In the genomic region with DNA sequence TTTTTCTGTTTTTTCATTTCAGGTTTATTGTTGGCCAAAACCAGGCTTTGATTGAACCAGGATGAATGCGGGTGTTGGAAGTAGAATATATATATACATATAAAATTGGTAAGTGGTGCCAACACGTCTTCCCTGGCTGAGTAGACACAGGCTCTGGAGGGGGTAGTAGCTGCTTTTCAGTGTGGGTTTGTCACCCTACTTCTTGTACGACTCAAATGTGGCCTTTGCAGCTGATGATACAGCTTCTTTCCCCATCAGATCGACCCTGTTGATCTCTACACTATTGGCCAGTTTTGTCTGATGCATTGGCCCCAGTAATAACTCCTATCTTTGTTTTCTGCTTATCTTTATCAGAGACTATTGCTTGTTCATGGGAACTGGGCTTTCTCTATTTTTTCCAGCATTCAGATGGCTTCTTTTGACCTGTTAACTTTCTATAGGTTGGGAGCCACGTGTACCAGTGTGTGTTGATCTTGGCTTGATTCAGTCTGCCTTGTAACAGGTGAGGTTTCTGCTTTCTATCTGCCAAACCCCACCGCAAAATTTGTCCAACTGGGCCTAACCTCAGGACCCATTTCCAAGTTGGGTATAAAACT, we compare ENCODE assay signal across 1 cellular context.
TF ChIP-seq lines count a peak whose summit lies in the region.

No MANE protein-coding gene starts in this region.

TF ChIP-seq in HepG2, 621 proteins besides CTCF, POLR2A, EP300 and RAD21 (continued from another document):
- TF ChIP-seq PATZ1 (CRISPR knock-in tag; IDR thresholded peaks at IDR 0.05) = 0 out of 2 replicates have a peak, but pooled peaks have one; percentile 4
- TF ChIP-seq ZNF180 (CRISPR knock-in tag; IDR thresholded peaks at IDR 0.05; ENCODE audit: borderline replicate concordance, low read depth) = no peak
- TF ChIP-seq, protein P1, sequence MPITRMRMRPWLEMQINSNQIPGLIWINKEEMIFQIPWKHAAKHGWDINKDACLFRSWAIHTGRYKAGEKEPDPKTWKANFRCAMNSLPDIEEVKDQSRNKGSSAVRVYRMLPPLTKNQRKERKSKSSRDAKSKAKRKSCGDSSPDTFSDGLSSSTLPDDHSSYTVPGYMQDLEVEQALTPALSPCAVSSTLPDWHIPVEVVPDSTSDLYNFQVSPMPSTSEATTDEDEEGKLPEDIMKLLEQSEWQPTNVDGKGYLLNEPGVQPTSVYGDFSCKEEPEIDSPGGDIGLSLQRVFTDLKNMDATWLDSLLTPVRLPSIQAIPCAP (CRISPR knock-in tag; IDR thresholded peaks at IDR 0.05; ENCODE audit: low read depth) = 0 out of 2 replicates have a peak, but pooled peaks have one; percentile 12
- TF ChIP-seq ZNF570 (CRISPR knock-in tag; IDR thresholded peaks at IDR 0.05; ENCODE audit: borderline replicate concordance) = no peak
- no peak for TF ChIP-seq GLMP (CRISPR knock-in tag; IDR thresholded peaks at IDR 0.05; ENCODE audit: borderline replicate concordance)
- no peak for TF ChIP-seq ZNF432 (CRISPR knock-in tag; IDR thresholded peaks at IDR 0.05; ENCODE audit: borderline replicate concordance)
- TF ChIP-seq TAF15 (IDR thresholded peaks at IDR 0.05; ENCODE audit: low read depth, low read length, poor library complexity, severe bottlenecking) = no peak
- TF ChIP-seq SOX5 (CRISPR knock-in tag; IDR thresholded peaks at IDR 0.05; ENCODE audit: borderline replicate concordance) = no peak
- TF ChIP-seq ZNF710 (CRISPR knock-in tag; IDR thresholded peaks at IDR 0.05; ENCODE audit: borderline replicate concordance) = no peak
- TF ChIP-seq YEATS4 (CRISPR knock-in tag; IDR thresholded peaks at IDR 0.05; ENCODE audit: borderline replicate concordance) = no peak
- TF ChIP-seq SMAD1 (CRISPR knock-in tag; IDR thresholded peaks at IDR 0.05; ENCODE audit: borderline replicate concordance, low read depth) = no peak
- 0 out of 2 replicates have a peak, but pooled peaks have one; percentile 4 for TF ChIP-seq ZNF816 (CRISPR knock-in tag; IDR thresholded peaks at IDR 0.05; ENCODE audit: borderline replicate concordance)
- no peak for TF ChIP-seq ZNF678 (CRISPR knock-in tag; IDR thresholded peaks at IDR 0.05)
- no peak for TF ChIP-seq TGIF2 (CRISPR knock-in tag; IDR thresholded peaks at IDR 0.05)
- TF ChIP-seq ZNF383 (CRISPR knock-in tag; IDR thresholded peaks at IDR 0.05; ENCODE audit: borderline replicate concordance) = no peak
